1 cellular context compared by ENCODE assay signal in genomic region chr14:105487449-105487985, GRCh38.
A peak's percentile ranks its signal among the peaks of the same experiment; 100 is the strongest.
TF ChIP-seq lines count a peak whose summit lies in the region.

No MANE protein-coding gene starts in this region.

TF ChIP-seq in GM12878, 131 proteins besides CTCF, POLR2A, EP300 and RAD21:
- TF ChIP-seq POLR2AphosphoS5 (IDR thresholded peaks at IDR 0.05; ENCODE audit: low read length) (no peak), ZNF592 (IDR thresholded peaks at IDR 0.05) (no peak), ZBTB33 (IDR thresholded peaks at IDR 0.05) (no peak), NR2C1 (IDR thresholded peaks at IDR 0.05) (peak; percentile 81), ATF3 (IDR thresholded peaks at IDR 0.05; ENCODE audit: borderline replicate concordance, extremely low read depth, low read depth, low read length) (no peak), FOXM1 (IDR thresholded peaks at IDR 0.05; ENCODE audit: low read depth, low read length) (no peak), NRF1 (conservative IDR thresholded peaks at IDR 0.05; ENCODE audit: low read depth, low read length) (no peak), NKRF (conservative IDR thresholded peaks at IDR 0.05) (peak; percentile 38), WRNIP1 (IDR thresholded peaks at IDR 0.05; ENCODE audit: borderline replicate concordance, low read depth, low read length) (no peak), BHLHE40 (IDR thresholded peaks at IDR 0.05; ENCODE audit: borderline replicate concordance in 1 of 2, low read depth in 2 of 2, low read length in 1 of 2) (peak in 1 of 2 experiments; percentile 1; a peak in 1 of 4 replicates), SREBF1 (IDR thresholded peaks at IDR 0.05; ENCODE audit: low read length) (no peak), IKZF1 (conservative IDR thresholded peaks at IDR 0.05) (peak; percentile 78), ZNF687 (IDR thresholded peaks at IDR 0.05) (0 out of 2 replicates have a peak, but pooled peaks have one; percentile 23), GATAD2B (conservative IDR thresholded peaks at IDR 0.05; ENCODE audit: low read depth) (peak; percentile 64), NR2F1 (conservative IDR thresholded peaks at IDR 0.05) (peak; percentile 96), MXI1 (IDR thresholded peaks at IDR 0.05; ENCODE audit: low read depth, low read length) (peak; percentile 52; the same call in 1 of the 2 replicates), PBX3 (IDR thresholded peaks at IDR 0.05; ENCODE audit: insufficient replicate concordance, low read depth, low read length) (no peak), IKZF2 (IDR thresholded peaks at IDR 0.05) (no peak; a peak in 1 of 4 replicates), SPI1 (IDR thresholded peaks at IDR 0.05; ENCODE audit: borderline replicate concordance, insufficient read depth, low read depth, low read length) (peak; percentile 86), NBN (IDR thresholded peaks at IDR 0.05) (0 out of 2 replicates have a peak, but pooled peaks have one; percentile 43), NFXL1 (IDR thresholded peaks at IDR 0.05; ENCODE audit: borderline replicate concordance) (no peak)
TF ChIP-seq in GM12878: peak in this region for 10.
